In genomic region chr7:153193144-153193595, GRCh38 we compare ENCODE assay signal across 8 cellular contexts.
DNase-seq lines count a peak whose midpoint lies in the region; ATAC-seq, FAIRE-seq and TF ChIP-seq lines count a peak whose summit lies in the region.

No MANE protein-coding gene starts in this region.

- H3K27me3 ChIP-seq in OCI-LY1 (ENCODE audit: insufficient read depth, low read length) = no peaks in the 10 kb centered on the region; the same call in 1 of the 2 replicates
- peaks cover 0 to 7% (median 0%) of the 10 kb centered on the region in 7 donors for H3K27me3 ChIP-seq in heart right ventricle

- H3K9me3 ChIP-seq in OCI-LY1 (ENCODE audit: low read length) = no peaks in the 10 kb centered on the region
- H3K9me3 ChIP-seq in heart right ventricle = no peaks in the 10 kb centered on the region

- in situ Hi-C loops in G401 (cut with HindIII; ENCODE audit: low sequenced_read_pairs) = no loop called here

- FAIRE-seq in H54 (lab: Jason Lieb, UNC) = no peak

- peaks cover 0 to 19% of the 10 kb centered on the region in 2 donors for H3K9me3 Mint-ChIP-seq in stimulated activated naive CD8-positive, alpha-beta T cell treated with anti-CD3 and anti-CD28 coated beads, Interleukin-15, amount 100 ng/mL, for 72 hours
- H3K9me3 Mint-ChIP-seq in Calu3 (ENCODE audit: low read depth, unreplicated experiment) = peaks cover 16% of the 10 kb centered on the region

- no peak overlapping the region for H3K4me2 ChIP-seq in OCI-LY1 (ENCODE audit: low read length)

- no peaks in the 10 kb centered on the region for H3F3A ChIP-seq in OCI-LY1 (ENCODE audit: insufficient read depth, low read length)

- peaks cover 1% of the 10 kb centered on the region for H3K27me3 Mint-ChIP-seq in stimulated activated naive CD8-positive, alpha-beta T cell treated with anti-CD3 and anti-CD28 coated beads, Interleukin-15, amount 100 ng/mL, for 72 hours
- H3K27me3 Mint-ChIP-seq in Calu3 (ENCODE audit: unreplicated experiment) = no peaks in the 10 kb centered on the region

- no peak overlapping the region for H2AFZ ChIP-seq in OCI-LY1 (ENCODE audit: low read length)

- no peak overlapping the region for H3K27ac Mint-ChIP-seq in stimulated activated naive CD8-positive, alpha-beta T cell treated with anti-CD3 and anti-CD28 coated beads, Interleukin-15, amount 100 ng/mL, for 72 hours
- no peak overlapping the region for H3K27ac Mint-ChIP-seq in Calu3 (ENCODE audit: unreplicated experiment)

- ATAC-seq in heart right ventricle (peak in 3 of 8 donors; percentile 42 to 62 (median 58)), GM19455 (IDR thresholded peaks at IDR 0.05; ENCODE audit: unreplicated experiment) (no peak)
- ATAC-seq in stimulated activated naive CD8-positive, alpha-beta T cell treated with anti-CD3 and anti-CD28 coated beads, Interleukin-15, amount 100 ng/mL, for 72 hours = peak; percentile 40

- CTCF ChIA-PET in Calu3 (lab: Charles Lee) = no interaction called here

- peak; percentile 90 for TF ChIP-seq CTCF in OCI-LY1 (IDR thresholded peaks at IDR 0.05; ENCODE audit: low read length)
- peak; percentile 22 to 64 (median 55) for TF ChIP-seq CTCF in heart right ventricle (IDR thresholded peaks at IDR 0.05)
- TF ChIP-seq CTCF in Calu3 (IDR thresholded peaks at IDR 0.05; ENCODE audit: unreplicated experiment) = no peak

- no peaks in the 10 kb centered on the region for H3K36me3 Mint-ChIP-seq in Calu3 (ENCODE audit: insufficient read depth, unreplicated experiment)

- DNase-seq in G401 (ENCODE audit: low spot score) (peak; percentile 58), H54 (ENCODE audit: insufficient read length, low spot score) (peak; percentile 31), heart right ventricle (peak in 1 of 2 donors; percentile 24), Calu3 (no peak)
- DNase-seq in stimulated activated naive CD8-positive, alpha-beta T cell treated with anti-CD3 and anti-CD28 coated beads, Interleukin-15, amount 100 ng/mL, for 72 hours = peak in 1 of 2 donors; percentile 13
- DNase-seq in stimulated activated naive CD4-positive, alpha-beta T cell treated with Interleukin-2 at 50 U/mL for 16 hours (lab: John Stamatoyannopoulos, UW) = no peak

- no peak for TF ChIP-seq POLR2A in H54 (IDR thresholded peaks at IDR 0.05; ENCODE audit: low read depth, low read length)

- H3K27ac ChIP-seq in OCI-LY1 (ENCODE audit: low read depth, low read length, poor library complexity, severe bottlenecking) (no peak overlapping the region), heart right ventricle (no peak overlapping the region)

- intact Hi-C loops in heart right ventricle (cut with DNase I) = loop anchor here in 1 of 10 donors (5.0 kb wide), 1 partner anchor 301 kb away; no protein-coding TSS in a partner anchor
- intact Hi-C loops in Calu3 (cut with micrococcal nuclease; ENCODE audit: unreplicated experiment) = no loop called here

- no peaks in the 10 kb centered on the region for H3K36me3 ChIP-seq in OCI-LY1 (ENCODE audit: insufficient read depth, low read length)
- no peaks in the 10 kb centered on the region for H3K36me3 ChIP-seq in heart right ventricle

- no peak overlapping the region for H3K4me3 Mint-ChIP-seq in stimulated activated naive CD8-positive, alpha-beta T cell treated with anti-CD3 and anti-CD28 coated beads, Interleukin-15, amount 100 ng/mL, for 72 hours
- H3K4me3 Mint-ChIP-seq in Calu3 (ENCODE audit: low read depth, unreplicated experiment) = no peak overlapping the region

- no peaks in the 10 kb centered on the region for H3K79me2 ChIP-seq in OCI-LY1 (ENCODE audit: insufficient read depth, low read length)

- 8 to 10% methylated on average over 12 of the region's 12 CpGs for WGBS in heart right ventricle, 2 donors

- no TSS peak for BruUV-seq in Calu3 (replicated peaks; lab: Mats Ljungman, UMichigan)

- H3K4me3 ChIP-seq in OCI-LY1 (ENCODE audit: low read depth, low read length, poor library complexity, severe bottlenecking) (no peak overlapping the region), heart right ventricle (no peak overlapping the region)

- H3K4me1 ChIP-seq in OCI-LY1 (ENCODE audit: insufficient read depth, low read length, severe bottlenecking) = no peaks in the 10 kb centered on the region
- no peaks in the 10 kb centered on the region for H3K4me1 ChIP-seq in heart right ventricle

- no peaks in the 10 kb centered on the region for H3K4me1 Mint-ChIP-seq in stimulated activated naive CD8-positive, alpha-beta T cell treated with anti-CD3 and anti-CD28 coated beads, Interleukin-15, amount 100 ng/mL, for 72 hours
- no peaks in the 10 kb centered on the region for H3K4me1 Mint-ChIP-seq in Calu3 (ENCODE audit: low read depth, unreplicated experiment)

- no peak overlapping the region for H3K9ac ChIP-seq in OCI-LY1 (ENCODE audit: low read length)

- H3K9me2 ChIP-seq in OCI-LY1 (ENCODE audit: low read depth, low read length) = no peaks in the 10 kb centered on the region

- no peaks in the 10 kb centered on the region for H4K20me1 ChIP-seq in OCI-LY1 (ENCODE audit: insufficient read depth, low read length)

Comparison
In these comparisons a context has a peak if more than half of its experiments do, and no peak if none do; other contexts are left out.
1. DNase-seq: peak in G401 (single experiment) and H54 (single experiment); none in Calu3 (single experiment) and stimulated activated naive CD4-positive, alpha-beta T cell treated with Interleukin-2 at 50 U/mL for 16 hours (single experiment).